28 cellular contexts compared by ENCODE assay signal in genomic region chr7:37089972-37090371, GRCh38.
A peak's percentile ranks its signal among the peaks of the same experiment; 100 is the strongest.
DNase-seq lines count a peak whose midpoint lies in the region; ATAC-seq and TF ChIP-seq lines count a peak whose summit lies in the region.
"Had no signal": no experiment of that assay in that cellular context is flagged by ENCODE, and none has a peak within 500 bp of the region (broad histone marks: within the 10 kb centered on the region; RNA-seq: fewer than 3 reads in every experiment).

No MANE protein-coding gene starts in this region.

- H3K9me3 ChIP-seq in breast epithelium (no peaks in the 10 kb centered on the region), upper lobe of right lung (no peaks in the 10 kb centered on the region), testis (no peaks in the 10 kb centered on the region)
- H3K9me3 ChIP-seq: thyroid gland had no signal

- H3K27ac ChIP-seq in breast epithelium = peak overlapping the region in 1 of 2 donors; percentile 14
- no peak overlapping the region for H3K27ac ChIP-seq in upper lobe of right lung
- no peak overlapping the region for H3K27ac ChIP-seq in testis
- H3K27ac ChIP-seq: skin epidermis, thyroid gland had no signal

- no peaks in the 10 kb centered on the region for H3K36me3 ChIP-seq in breast epithelium
- peaks cover 4% of the 10 kb centered on the region for H3K36me3 ChIP-seq in upper lobe of right lung
- H3K36me3 ChIP-seq in testis (ENCODE audit: low read depth, missing control alignments) = no peaks in the 10 kb centered on the region

- CTCF ChIA-PET in MCF 10A (lab: Yijun Ruan, JAX) = no interaction called here

- peaks cover 13% of the 10 kb centered on the region for H3K4me1 Mint-ChIP-seq in MCF 10A (ENCODE audit: insufficient read depth, unreplicated experiment)
- H3K4me1 Mint-ChIP-seq in stimulated activated naive CD8-positive, alpha-beta T cell treated with anti-CD3 and anti-CD28 coated beads, Interleukin-15, amount 100 ng/mL, for 72 hours = peaks cover 38% of the 10 kb centered on the region
- H3K4me1 Mint-ChIP-seq: neural crest cell had no signal

- POLR2A ChIA-PET in MCF 10A (lab: Yijun Ruan, JAX) = interaction anchor here (0.6 to 0.8 kb wide), 2 partner anchors 262 to 479 kb away, joined by 3 read pairs; no protein-coding TSS in a partner anchor

- H3K4me1 ChIP-seq in breast epithelium (no peaks in the 10 kb centered on the region), upper lobe of right lung (no peaks in the 10 kb centered on the region), testis (no peaks in the 10 kb centered on the region)

- peak; percentile 68 for ATAC-seq in left lobe of liver
- peak; percentile 61 for ATAC-seq in upper lobe of right lung
- ATAC-seq in GM21367 (IDR thresholded peaks at IDR 0.05; ENCODE audit: unreplicated experiment) = no peak
- ATAC-seq in stimulated activated naive CD8-positive, alpha-beta T cell treated with anti-CD3 and anti-CD28 coated beads, Interleukin-15, amount 100 ng/mL, for 72 hours = no peak
- ATAC-seq: left colon; stimulated activated naive B cell treated with anti-CD40 and anti-IgM and Interleukin-4, amounts not matched to agents 10 μg/mL and 1 μg/mL and 100 μg/mL, for 72 hours had no signal

- no peak overlapping the region for H3K4me3 Mint-ChIP-seq in MCF 10A (ENCODE audit: unreplicated experiment)
- no peak overlapping the region for H3K4me3 Mint-ChIP-seq in stimulated activated naive CD8-positive, alpha-beta T cell treated with anti-CD3 and anti-CD28 coated beads, Interleukin-15, amount 100 ng/mL, for 72 hours
- H3K4me3 Mint-ChIP-seq: activated T-cell treated with anti-CD3 and anti-CD28 coated beads, Interleukin-2, amount 50 U/mL, for 24 hours; neural crest cell; stimulated activated naive B cell treated with anti-CD40 and anti-IgM and Interleukin-4, amounts not matched to agents 10 μg/mL and 1 μg/mL and 100 μg/mL, for 72 hours had no signal

- TF ChIP-seq POLR2A in breast epithelium (IDR thresholded peaks at IDR 0.05) = no peak
- TF ChIP-seq POLR2A in testis (IDR thresholded peaks at IDR 0.05) = no peak

- intact Hi-C loops in MCF 10A (cut with micrococcal nuclease) = no loop called here
- intact Hi-C loops in breast epithelium (cut with DNase I; ENCODE audit: low total_unique reads) = no loop called here
- intact Hi-C loops in upper lobe of right lung (cut with DNase I) = no loop called here
- intact Hi-C loops in testis (cut with DNase I; ENCODE audit: low total_unique reads) = no loop called here

- H3K27me3 ChIP-seq in breast epithelium = no peaks in the 10 kb centered on the region
- no peaks in the 10 kb centered on the region for H3K27me3 ChIP-seq in upper lobe of right lung
- H3K27me3 ChIP-seq in testis = no peaks in the 10 kb centered on the region
- H3K27me3 ChIP-seq: thyroid gland had no signal

- no peak overlapping the region for H3K4me3 ChIP-seq in breast epithelium
- H3K4me3 ChIP-seq in epithelial cell of esophagus (ENCODE audit: low read length) = no peak overlapping the region
- no peak overlapping the region for H3K4me3 ChIP-seq in upper lobe of right lung
- H3K4me3 ChIP-seq in testis = no peak overlapping the region
- H3K4me3 ChIP-seq: skin epidermis, thyroid gland had no signal

- BruUV-seq in MCF 10A (replicated peaks; lab: Mats Ljungman, UMichigan) = no TSS peak

- H3K36me3 Mint-ChIP-seq in MCF 10A (ENCODE audit: insufficient read depth, unreplicated experiment) = no peaks in the 10 kb centered on the region

- H3K27ac Mint-ChIP-seq in MCF 10A (ENCODE audit: low read depth, unreplicated experiment) = no peak overlapping the region
- H3K27ac Mint-ChIP-seq in stimulated activated naive CD8-positive, alpha-beta T cell treated with anti-CD3 and anti-CD28 coated beads, Interleukin-15, amount 100 ng/mL, for 72 hours = no peak overlapping the region
- H3K27ac Mint-ChIP-seq: activated T-cell treated with anti-CD3 and anti-CD28 coated beads, Interleukin-2, amount 50 U/mL, for 24 hours; stimulated activated naive B cell treated with anti-CD40 and anti-IgM and Interleukin-4, amounts not matched to agents 10 μg/mL and 1 μg/mL and 100 μg/mL, for 72 hours had no signal

- peak; percentile 59 for DNase-seq in MCF 10A (ENCODE audit: unreplicated experiment)
- no peak for DNase-seq in breast epithelium (ENCODE audit: low spot score in 2 of 2)
- DNase-seq in epithelial cell of esophagus (ENCODE audit: low read depth) = peak; percentile 57
- DNase-seq in left lobe of liver (ENCODE audit: low spot score) = no peak
- no peak for DNase-seq in upper lobe of right lung
- no peak for DNase-seq in testis
- DNase-seq in stimulated activated naive CD8-positive, alpha-beta T cell treated with anti-CD3 and anti-CD28 coated beads, Interleukin-15, amount 100 ng/mL, for 72 hours = no peak
- DNase-seq: 8988T; activated CD4-positive, alpha-beta T cell treated with anti-CD3 and anti-CD28 coated beads for 1 hour; activated CD8-positive, alpha-beta memory T cell treated with anti-CD3 and anti-CD28 coated beads for 24 hours; activated T-cell treated with anti-CD3 and anti-CD28 coated beads, Interleukin-2, amount 50 U/mL, for 24 hours; anterior cingulate cortex; DMS79; effector CD4-positive, alpha-beta T cell; Kasumi-1; left colon; NCI-H1092; NCI-H187 treated with DMSO at 0.1 percent for 48 hours; NCI-H226; NCI-H774; posterior cingulate gyrus; SHP77 treated with DMSO at 0.1 percent for 48 hours; stimulated activated naive B cell treated with anti-CD40 and anti-IgM and Interleukin-4, amounts not matched to agents 10 μg/mL and 1 μg/mL and 100 μg/mL, for 72 hours; SW 1271; thyroid gland had no signal

- no peaks in the 10 kb centered on the region for H3K9me3 Mint-ChIP-seq in MCF 10A (ENCODE audit: unreplicated experiment)
- peaks cover 12 to 16% of the 10 kb centered on the region in 2 donors for H3K9me3 Mint-ChIP-seq in stimulated activated naive CD8-positive, alpha-beta T cell treated with anti-CD3 and anti-CD28 coated beads, Interleukin-15, amount 100 ng/mL, for 72 hours

- TF ChIP-seq CTCF in MCF 10A (IDR thresholded peaks at IDR 0.05; ENCODE audit: unreplicated experiment) (no peak), breast epithelium (IDR thresholded peaks at IDR 0.05) (no peak), epithelial cell of esophagus (IDR thresholded peaks at IDR 0.05; ENCODE audit: insufficient read depth, low read depth, low read length, missing control alignments) (no peak), upper lobe of right lung (IDR thresholded peaks at IDR 0.05) (no peak), testis (IDR thresholded peaks at IDR 0.05) (no peak)

- 90 to 92% methylated on average over 4 of the region's 4 CpGs for WGBS in testis, 2 donors

- no peaks in the 10 kb centered on the region for H3K27me3 Mint-ChIP-seq in MCF 10A (ENCODE audit: insufficient read depth, unreplicated experiment)
- H3K27me3 Mint-ChIP-seq in stimulated activated naive CD8-positive, alpha-beta T cell treated with anti-CD3 and anti-CD28 coated beads, Interleukin-15, amount 100 ng/mL, for 72 hours = no peaks in the 10 kb centered on the region
- H3K27me3 Mint-ChIP-seq: activated T-cell treated with anti-CD3 and anti-CD28 coated beads, Interleukin-2, amount 50 U/mL, for 24 hours; stimulated activated naive B cell treated with anti-CD40 and anti-IgM and Interleukin-4, amounts not matched to agents 10 μg/mL and 1 μg/mL and 100 μg/mL, for 72 hours had no signal

Comparison
In these comparisons a context has a peak if more than half of its experiments do, and no peak if none do; other contexts are left out.
1. DNase-seq: peak in MCF 10A (single experiment) and epithelial cell of esophagus (single experiment); none in breast epithelium (0 of 2), left lobe of liver (single experiment), upper lobe of right lung (single experiment), testis (single experiment) and stimulated activated naive CD8-positive, alpha-beta T cell treated with anti-CD3 and anti-CD28 coated beads, Interleukin-15, amount 100 ng/mL, for 72 hours (0 of 2).
2. ATAC-seq: peak in left lobe of liver (single experiment) and upper lobe of right lung (single experiment); none in GM21367 (single experiment) and stimulated activated naive CD8-positive, alpha-beta T cell treated with anti-CD3 and anti-CD28 coated beads, Interleukin-15, amount 100 ng/mL, for 72 hours (single experiment).